Comparison of ENCODE assay signal across 9 cellular contexts in genomic region chr12:75944097-75944904, GRCh38.
DNase-seq lines count a peak whose midpoint lies in the region; ATAC-seq, FAIRE-seq and TF ChIP-seq lines count a peak whose summit lies in the region.
"Had no signal": no experiment of that assay in that cellular context is flagged by ENCODE, and none has a peak within 500 bp of the region (broad histone marks: within the 10 kb centered on the region; RNA-seq: fewer than 3 reads in every experiment).

No MANE protein-coding gene starts in this region.

- H3K4me3 Mint-ChIP-seq in T-helper 1 cell treated with Interleukin-12 subunit alpha and Interleukin-12 subunit beta and Interleukin-4 antibody, amounts not matched to agents 30 μg/mL and 1 μg/mL, for 36 hours, result peak overlapping the region; percentile 69

- no peak for FAIRE-seq in pancreas (lab: Jason Lieb, UNC)
- FAIRE-seq: colon had no signal

- TF ChIP-seq CTCF in pancreas (IDR thresholded peaks at IDR 0.05) (no peak), lower leg skin (IDR thresholded peaks at IDR 0.05) (no peak)

- DNase-seq in GDM1 (lab: John Stamatoyannopoulos, UW), result peak; percentile 2
- DNase-seq in fibroblast of gingiva (ENCODE audit: low read depth), result peak; percentile 75
- no peak for DNase-seq in pancreas
- DNase-seq in retina, result no peak
- no peak for DNase-seq in lower leg skin (ENCODE audit: low spot score in 2 of 2)

- no peaks in the 10 kb centered on the region for H3K27me3 Mint-ChIP-seq in T-helper 1 cell treated with Interleukin-12 subunit alpha and Interleukin-12 subunit beta and Interleukin-4 antibody, amounts not matched to agents 30 μg/mL and 1 μg/mL, for 36 hours (ENCODE audit: low read depth)

- peaks cover 7% of the 10 kb centered on the region for H3K9me3 Mint-ChIP-seq in T-helper 1 cell treated with Interleukin-12 subunit alpha and Interleukin-12 subunit beta and Interleukin-4 antibody, amounts not matched to agents 30 μg/mL and 1 μg/mL, for 36 hours

- H3K4me1 ChIP-seq in pancreas, result peaks cover 9 to 19% (median 13%) of the 10 kb centered on the region in 3 donors

- H3K27ac Mint-ChIP-seq in T-helper 1 cell treated with Interleukin-12 subunit alpha and Interleukin-12 subunit beta and Interleukin-4 antibody, amounts not matched to agents 30 μg/mL and 1 μg/mL, for 36 hours, result peak overlapping the region; percentile 98

- no peak for TF ChIP-seq POLR2A in lower leg skin (IDR thresholded peaks at IDR 0.05)

- WGBS in pancreas, 2 donors, result 73 to 86% methylated on average over 1 of the region's 1 CpG
- 57 to 72% methylated on average over 1 of the region's 1 CpG for WGBS in lower leg skin, 2 donors

- peaks cover 4% of the 10 kb centered on the region for H3K36me3 Mint-ChIP-seq in T-helper 1 cell treated with Interleukin-12 subunit alpha and Interleukin-12 subunit beta and Interleukin-4 antibody, amounts not matched to agents 30 μg/mL and 1 μg/mL, for 36 hours (ENCODE audit: low read depth)

- H3K4me3 ChIP-seq in pancreas (no peak overlapping the region), lower leg skin (ENCODE audit: low read depth, poor library complexity, severe bottlenecking) (no peak overlapping the region)

- intact Hi-C loops in pancreas (cut with DNase I), result no loop called here
- intact Hi-C loops in lower leg skin (cut with DNase I; ENCODE audit: low total_unique reads), result no loop called here

- H3K27me3 ChIP-seq in pancreas, result no peaks in the 10 kb centered on the region

- no peaks in the 10 kb centered on the region for H3K36me3 ChIP-seq in pancreas

- peak overlapping the region in 3 of 4 donors; percentile 4 to 77 (median 67) for H3K27ac ChIP-seq in pancreas

- H3K4me1 Mint-ChIP-seq in T-helper 1 cell treated with Interleukin-12 subunit alpha and Interleukin-12 subunit beta and Interleukin-4 antibody, amounts not matched to agents 30 μg/mL and 1 μg/mL, for 36 hours (ENCODE audit: low read depth), result peaks cover 22% of the 10 kb centered on the region

- ATAC-seq in GM21390 (IDR thresholded peaks at IDR 0.05; ENCODE audit: unreplicated experiment), result peak; percentile 97
- ATAC-seq in HG03571 (IDR thresholded peaks at IDR 0.05; ENCODE audit: unreplicated experiment), result peak; percentile 96
- peak; percentile 86 to 97 (median 96) for ATAC-seq in pancreas

- H3K9me3 ChIP-seq in pancreas, result no peaks in the 10 kb centered on the region

Comparison
In these comparisons a context has a peak if more than half of its experiments do, and no peak if none do; other contexts are left out.
1. DNase-seq: peak in GDM1 (single experiment) and fibroblast of gingiva (single experiment); none in pancreas (0 of 6), retina (single experiment) and lower leg skin (0 of 2).
2. Peak in every context shown above with its lines, with median percentiles within 50 percentile points of each other: ATAC-seq.